9 cellular contexts compared by ENCODE assay signal in genomic region chr7:141752634-141753033, GRCh38. TPM values are rescaled to one million over a fixed set of nuclear protein-coding genes. Genes with fewer than 3 reads are reported as not detected.
DNase-seq lines count a peak whose midpoint lies in the region; ATAC-seq and TF ChIP-seq lines count a peak whose summit lies in the region.
"Had no signal": no experiment of that assay in that cellular context is flagged by ENCODE, and none has a peak within 500 bp of the region (broad histone marks: within the 10 kb centered on the region; RNA-seq: fewer than 3 reads in every experiment).

No MANE protein-coding gene starts in this region.

- peaks cover 33% of the 10 kb centered on the region for H3K36me3 ChIP-seq in Panc1 (ENCODE audit: control insufficient read depth, insufficient read depth, low read length)

- intact Hi-C loops in Panc1 (cut with micrococcal nuclease; ENCODE audit: unreplicated experiment): no loop called here

- POLR2A ChIA-PET in Panc1 (lab: Charles Lee): no interaction called here

- DNase-seq in GM12864 (ENCODE audit: low read depth) (no peak), Panc1 (ENCODE audit: low read depth, low spot score) (no peak), fibroblast of pulmonary artery (ENCODE audit: low read depth) (peak; percentile 3), omental fat pad (ENCODE audit: low spot score) (no peak), NCI-H2029 (lab: John Stamatoyannopoulos, UW) (no peak)

- peaks cover 23% of the 10 kb centered on the region for H3K9me3 ChIP-seq in Panc1 (ENCODE audit: control insufficient read depth, insufficient read depth, low read depth, low read length)

- no peaks in the 10 kb centered on the region for H3K27me3 ChIP-seq in Panc1 (ENCODE audit: control insufficient read depth, insufficient read depth, low read length)

- ATAC-seq in Panc1 (no peak), HG03175 (IDR thresholded peaks at IDR 0.05; ENCODE audit: unreplicated experiment) (no peak), GM18511 (IDR thresholded peaks at IDR 0.05; ENCODE audit: unreplicated experiment) (no peak), omental fat pad (ENCODE audit: low FRiP score) (no peak)
- ATAC-seq: sciatic nerve had no signal

- no TSS peak for BruUV-seq in Panc1 (replicated peaks; lab: Mats Ljungman, UMichigan)

- H3K27ac ChIP-seq in 22Rv1: no peak overlapping the region
- no peak overlapping the region for H3K27ac ChIP-seq in Panc1 (ENCODE audit: low read length)

- H3K4me3 ChIP-seq in GM12864 (ENCODE audit: low read depth, low read length) (no peak overlapping the region), Panc1 (ENCODE audit: low read depth in 2 of 2, low read length in 2 of 2) (no peak overlapping the region), fibroblast of pulmonary artery (replicated peaks; ENCODE audit: low read depth, low read length) (no peak overlapping the region)

- CTCF ChIA-PET in Panc1 (lab: Charles Lee): no interaction called here

- TF ChIP-seq CTCF in 22Rv1 (IDR thresholded peaks at IDR 0.05) (peak; percentile 64), GM12864 (IDR thresholded peaks at IDR 0.05; ENCODE audit: low read depth, low read length, missing control alignments) (peak; percentile 28), Panc1 (IDR thresholded peaks at IDR 0.05) (peak; percentile 66), fibroblast of pulmonary artery (IDR thresholded peaks at IDR 0.05; ENCODE audit: low read length, missing control alignments) (peak; percentile 26), omental fat pad (IDR thresholded peaks at IDR 0.05) (no peak)

- in situ Hi-C loops in Panc1 (cut with HindIII; ENCODE audit: low pct_unique_long_range_greater_than_20kb, low sequenced_read_pairs): no loop called here

- H3K4me1 ChIP-seq in Panc1 (ENCODE audit: control insufficient read depth, insufficient read depth, low read length): no peaks in the 10 kb centered on the region

RNA-seq across cellular contexts. Expression of gene TAS2R3, which starts 11.3 kb away (rescaled TPM):
- total RNA-seq in Panc1 (2021; ENCODE audit: unreplicated experiment): 0.49 TPM
- polyA plus RNA-seq in Panc1 (2012; ENCODE audit: insufficient read length): not detected
- total RNA-seq in omental fat pad: 1 to 10 TPM in 2 of 4 donors, under 1 TPM in 2; 0.63 to 5.4 (median 1.8) TPM

RNA-seq across cellular contexts. Expression of gene SSBP1, which starts 14.5 kb away (rescaled TPM):
- 174 TPM for total RNA-seq in Panc1 (2021; ENCODE audit: unreplicated experiment)
- polyA plus RNA-seq in Panc1 (2012; ENCODE audit: insufficient read length): 180 TPM
- 100 to 1,000 TPM in 2 of 4 donors, 10 to 100 TPM in 2; 76.8 to 106 (median 92.0) TPM for total RNA-seq in omental fat pad

RNA-seq across cellular contexts. Expression of gene TAS2R4, which starts 23.8 kb away (rescaled TPM):
- total RNA-seq in Panc1 (2021; ENCODE audit: unreplicated experiment) (0.57 TPM), omental fat pad (1 to 10 TPM in 2 of 4 donors, under 1 TPM in 2; 0.84 to 3.6 (median 1.6) TPM)
- 0.10 TPM for polyA plus RNA-seq in Panc1 (2012; ENCODE audit: insufficient read length)

RNA-seq across cellular contexts. Expression of gene TAS2R5, which starts 37.4 kb away (rescaled TPM):
- total RNA-seq in Panc1 (2021; ENCODE audit: unreplicated experiment) (0.77 TPM), omental fat pad (1 to 10 TPM; 2.0 to 4.9 (median 3.4) TPM)
- 0.19 TPM for polyA plus RNA-seq in Panc1 (2012; ENCODE audit: insufficient read length)

RNA-seq across cellular contexts. Expression of gene WEE2, which starts 44.5 kb away (rescaled TPM):
- total RNA-seq in Panc1 (2021; ENCODE audit: unreplicated experiment): not detected
- not detected for polyA plus RNA-seq in Panc1 (2012; ENCODE audit: insufficient read length)
- under 1 TPM in 1 of 4 donors, not detected in 3; 0.79 TPM for total RNA-seq in omental fat pad
- total RNA-seq: sciatic nerve had no signal

Comparison
In these comparisons a context has a peak if more than half of its experiments do, and no peak if none do; other contexts are left out.
1. CTCF ChIP-seq: peak in 22Rv1 (single experiment), GM12864 (single experiment), Panc1 (single experiment) and fibroblast of pulmonary artery (single experiment); none in omental fat pad (0 of 3).